ENCODE assay signal across 8 cellular contexts in the genomic region with DNA sequence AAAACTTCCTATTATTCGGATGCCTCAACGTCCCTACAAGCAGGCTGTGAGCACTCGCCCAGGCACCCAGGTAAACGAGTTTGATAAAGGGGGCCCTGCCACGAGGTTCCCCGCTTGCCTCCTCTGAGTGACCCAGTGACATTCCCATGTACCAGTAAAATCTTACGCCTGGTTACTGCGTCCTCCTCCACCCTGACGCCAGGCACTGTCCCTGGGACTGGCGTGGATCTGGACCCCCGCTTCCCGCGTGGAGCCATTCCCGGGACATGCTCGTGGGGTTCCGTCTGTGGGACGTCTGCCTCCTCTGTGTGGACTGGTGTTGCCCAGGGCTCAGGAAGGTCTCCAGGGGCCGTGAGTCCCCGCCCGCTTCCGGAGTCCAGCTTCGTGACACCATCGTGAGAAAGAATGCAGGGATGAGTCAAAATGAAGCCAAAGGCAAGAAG.
DNase-seq lines count a peak whose midpoint lies in the region; ATAC-seq lines count a peak whose summit lies in the region.

No MANE protein-coding gene starts in this region.

- DNase-seq in NCI-H226 (peak; percentile 88), NCI-H510A treated with DMSO at 0.1 percent for 48 hours (lab: John Stamatoyannopoulos, UW) (no peak), DMS 273 treated with DMSO at 0.1 percent for 48 hours (lab: John Stamatoyannopoulos, UW) (no peak), NCI-H2196 treated with DMSO at 0.1 percent for 48 hours (lab: John Stamatoyannopoulos, UW; ENCODE audit: unreplicated experiment) (no peak), iPS-NIHi11 (ENCODE audit: low spot score) (no peak)

- H3K4me1 ChIP-seq in duodenal mucosa (ENCODE audit: control insufficient read depth in 1 of 2, insufficient read depth in 2 of 2, low read length in 2 of 2) (peaks cover 8 to 17% of the 10 kb centered on the region in 2 donors), muscle layer of colon (ENCODE audit: insufficient read depth, low read length) (peaks cover 14% of the 10 kb centered on the region)

- H3K9ac ChIP-seq in duodenal mucosa (ENCODE audit: low read depth in 1 of 2, low read length in 2 of 2) (peak overlapping the region; percentile 85 to 93), muscle layer of colon (ENCODE audit: low read length) (peak overlapping the region; percentile 50)

- H3K4me3 ChIP-seq in duodenal mucosa (ENCODE audit: low read depth in 1 of 2, low read length in 2 of 2), result peak overlapping the region; percentile 89 to 99
- H3K4me3 ChIP-seq in muscle layer of colon (ENCODE audit: low read depth in 1 of 2, low read length in 2 of 2), result peak overlapping the region; percentile 50 to 88

- no peaks in the 10 kb centered on the region for H3K27me3 ChIP-seq in duodenal mucosa (ENCODE audit: control insufficient read depth in 1 of 2, insufficient read depth in 2 of 2, low read length in 2 of 2)
- no peaks in the 10 kb centered on the region for H3K27me3 ChIP-seq in muscle layer of colon (ENCODE audit: control insufficient read depth in 1 of 2, insufficient read depth in 2 of 2, low read length in 2 of 2)

- H3K36me3 ChIP-seq in duodenal mucosa (ENCODE audit: control insufficient read depth in 1 of 2, insufficient read depth in 2 of 2, low read length in 2 of 2) (peaks cover 14 to 16% of the 10 kb centered on the region in 2 donors), muscle layer of colon (ENCODE audit: insufficient read depth, low read length) (peaks cover 10% of the 10 kb centered on the region)

- peak; percentile 19 for ATAC-seq in GM19438 (IDR thresholded peaks at IDR 0.05; ENCODE audit: low read depth, unreplicated experiment)

- H3K9me3 ChIP-seq in duodenal mucosa (ENCODE audit: control insufficient read depth in 1 of 2, low read length in 2 of 2) (peaks cover 27 to 35% of the 10 kb centered on the region in 2 donors), muscle layer of colon (ENCODE audit: low read length) (peaks cover 12% of the 10 kb centered on the region)

- H3K27ac ChIP-seq in duodenal mucosa (ENCODE audit: low read depth, low read length), result no peak overlapping the region
- H3K27ac ChIP-seq in muscle layer of colon (ENCODE audit: low read depth, low read length), result no peak overlapping the region
